2 cellular contexts compared by ENCODE assay signal in the genomic region with DNA sequence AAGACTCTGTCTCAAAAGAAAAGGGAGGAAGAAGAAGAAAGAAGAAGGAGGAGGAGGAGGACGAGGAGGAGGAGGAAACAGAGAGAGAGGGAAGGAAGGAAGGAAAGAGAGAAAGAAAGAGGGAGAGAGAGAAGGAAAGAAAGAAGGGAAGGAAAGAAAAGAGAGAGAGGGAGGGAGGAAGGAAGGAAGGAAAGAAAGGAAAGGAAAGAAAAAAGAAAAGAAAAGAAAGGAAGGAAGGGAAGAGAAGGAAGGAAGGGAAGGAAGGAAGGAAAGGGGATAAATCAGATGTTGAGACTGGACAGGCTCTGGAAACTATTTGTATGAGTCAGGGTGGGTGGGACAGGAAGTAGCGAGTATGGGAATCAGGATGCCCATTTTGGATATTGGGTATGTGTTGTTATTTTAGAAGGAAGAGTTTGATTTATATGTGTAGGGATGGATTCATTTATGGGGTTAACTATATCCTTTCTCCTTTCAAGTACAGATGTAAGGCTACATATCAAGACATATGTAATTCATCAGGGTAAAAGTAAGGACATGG.
TF ChIP-seq lines count a peak whose summit lies in the region.

No MANE protein-coding gene starts in this region.

TF ChIP-seq in HEK293, 187 proteins besides CTCF, POLR2A, EP300 and RAD21 (continued from another document):
- TF ChIP-seq, protein P1, sequence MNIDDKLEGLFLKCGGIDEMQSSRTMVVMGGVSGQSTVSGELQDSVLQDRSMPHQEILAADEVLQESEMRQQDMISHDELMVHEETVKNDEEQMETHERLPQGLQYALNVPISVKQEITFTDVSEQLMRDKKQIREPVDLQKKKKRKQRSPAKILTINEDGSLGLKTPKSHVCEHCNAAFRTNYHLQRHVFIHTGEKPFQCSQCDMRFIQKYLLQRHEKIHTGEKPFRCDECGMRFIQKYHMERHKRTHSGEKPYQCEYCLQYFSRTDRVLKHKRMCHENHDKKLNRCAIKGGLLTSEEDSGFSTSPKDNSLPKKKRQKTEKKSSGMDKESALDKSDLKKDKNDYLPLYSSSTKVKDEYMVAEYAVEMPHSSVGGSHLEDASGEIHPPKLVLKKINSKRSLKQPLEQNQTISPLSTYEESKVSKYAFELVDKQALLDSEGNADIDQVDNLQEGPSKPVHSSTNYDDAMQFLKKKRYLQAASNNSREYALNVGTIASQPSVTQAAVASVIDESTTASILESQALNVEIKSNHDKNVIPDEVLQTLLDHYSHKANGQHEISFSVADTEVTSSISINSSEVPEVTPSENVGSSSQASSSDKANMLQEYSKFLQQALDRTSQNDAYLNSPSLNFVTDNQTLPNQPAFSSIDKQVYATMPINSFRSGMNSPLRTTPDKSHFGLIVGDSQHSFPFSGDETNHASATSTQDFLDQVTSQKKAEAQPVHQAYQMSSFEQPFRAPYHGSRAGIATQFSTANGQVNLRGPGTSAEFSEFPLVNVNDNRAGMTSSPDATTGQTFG (tag by site-specific recombination; IDR thresholded peaks at IDR 0.05; ENCODE audit: borderline replicate concordance): peak; percentile 77
- peak; percentile 99 for TF ChIP-seq ZNF366 (tag by site-specific recombination; conservative IDR thresholded peaks at IDR 0.05)
- TF ChIP-seq, protein P2, sequence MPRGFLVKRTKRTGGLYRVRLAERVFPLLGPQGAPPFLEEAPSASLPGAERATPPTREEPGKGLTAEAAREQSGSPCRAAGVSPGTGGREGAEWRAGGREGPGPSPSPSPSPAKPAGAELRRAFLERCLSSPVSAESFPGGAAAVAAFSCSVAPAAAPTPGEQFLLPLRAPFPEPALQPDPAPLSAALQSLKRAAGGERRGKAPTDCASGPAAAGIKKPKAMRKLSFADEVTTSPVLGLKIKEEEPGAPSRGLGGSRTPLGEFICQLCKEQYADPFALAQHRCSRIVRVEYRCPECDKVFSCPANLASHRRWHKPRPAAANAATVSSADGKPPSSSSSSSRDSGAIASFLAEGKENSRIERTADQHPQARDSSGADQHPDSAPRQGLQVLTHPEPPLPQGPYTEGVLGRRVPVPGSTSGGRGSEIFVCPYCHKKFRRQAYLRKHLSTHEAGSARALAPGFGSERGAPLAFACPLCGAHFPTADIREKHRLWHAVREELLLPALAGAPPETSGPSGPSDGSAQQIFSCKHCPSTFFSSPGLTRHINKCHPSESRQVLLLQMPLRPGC (tag by site-specific recombination; IDR thresholded peaks at IDR 0.05): no peak
- TF ChIP-seq ZNF423 (tag by site-specific recombination; IDR thresholded peaks at IDR 0.05): no peak
- TF ChIP-seq ZFP41 (tag by site-specific recombination; IDR thresholded peaks at IDR 0.05; ENCODE audit: borderline replicate concordance): no peak
- TF ChIP-seq ZNF548 (tag by site-specific recombination; IDR thresholded peaks at IDR 0.05): no peak
- TF ChIP-seq PRDM1 (tag by site-specific recombination; IDR thresholded peaks at IDR 0.05): peak; percentile 62

TF ChIP-seq in SK-N-SH treated with all-trans-retinoic acid at 6 μM for 48 hours, 23 proteins besides CTCF, POLR2A, EP300 and RAD21 (continued from another document):
- TF ChIP-seq ZNF8 (CRISPR knock-in tag; IDR thresholded peaks at IDR 0.05) (no peak), TOX (CRISPR knock-in tag; IDR thresholded peaks at IDR 0.05; ENCODE audit: borderline replicate concordance) (no peak), ZFP3 (CRISPR knock-in tag; IDR thresholded peaks at IDR 0.05) (no peak), OSR1 (CRISPR knock-in tag; IDR thresholded peaks at IDR 0.05) (no peak), ZNF70 (CRISPR knock-in tag; IDR thresholded peaks at IDR 0.05) (no peak), ZFP30 (CRISPR knock-in tag; IDR thresholded peaks at IDR 0.05) (no peak), ARNTL (CRISPR knock-in tag; IDR thresholded peaks at IDR 0.05; ENCODE audit: borderline replicate concordance, low read depth) (no peak), BACH2 (CRISPR knock-in tag; IDR thresholded peaks at IDR 0.05; ENCODE audit: borderline replicate concordance) (no peak), SNAI2 (CRISPR knock-in tag; IDR thresholded peaks at IDR 0.05) (no peak), ISL1 (CRISPR knock-in tag; IDR thresholded peaks at IDR 0.05) (no peak), CSDC2 (CRISPR knock-in tag; IDR thresholded peaks at IDR 0.05) (no peak), ESRRG (CRISPR knock-in tag; IDR thresholded peaks at IDR 0.05) (no peak), GLIS3 (CRISPR knock-in tag; IDR thresholded peaks at IDR 0.05) (no peak)
- TF ChIP-seq, protein P3, sequence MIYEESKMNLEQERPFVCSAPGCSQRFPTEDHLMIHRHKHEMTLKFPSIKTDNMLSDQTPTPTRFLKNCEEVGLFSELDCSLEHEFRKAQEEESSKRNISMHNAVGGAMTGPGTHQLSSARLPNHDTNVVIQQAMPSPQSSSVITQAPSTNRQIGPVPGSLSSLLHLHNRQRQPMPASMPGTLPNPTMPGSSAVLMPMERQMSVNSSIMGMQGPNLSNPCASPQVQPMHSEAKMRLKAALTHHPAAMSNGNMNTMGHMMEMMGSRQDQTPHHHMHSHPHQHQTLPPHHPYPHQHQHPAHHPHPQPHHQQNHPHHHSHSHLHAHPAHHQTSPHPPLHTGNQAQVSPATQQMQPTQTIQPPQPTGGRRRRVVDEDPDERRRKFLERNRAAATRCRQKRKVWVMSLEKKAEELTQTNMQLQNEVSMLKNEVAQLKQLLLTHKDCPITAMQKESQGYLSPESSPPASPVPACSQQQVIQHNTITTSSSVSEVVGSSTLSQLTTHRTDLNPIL (CRISPR knock-in tag; IDR thresholded peaks at IDR 0.05; ENCODE audit: low read depth): no peak
- TF ChIP-seq, protein P4, sequence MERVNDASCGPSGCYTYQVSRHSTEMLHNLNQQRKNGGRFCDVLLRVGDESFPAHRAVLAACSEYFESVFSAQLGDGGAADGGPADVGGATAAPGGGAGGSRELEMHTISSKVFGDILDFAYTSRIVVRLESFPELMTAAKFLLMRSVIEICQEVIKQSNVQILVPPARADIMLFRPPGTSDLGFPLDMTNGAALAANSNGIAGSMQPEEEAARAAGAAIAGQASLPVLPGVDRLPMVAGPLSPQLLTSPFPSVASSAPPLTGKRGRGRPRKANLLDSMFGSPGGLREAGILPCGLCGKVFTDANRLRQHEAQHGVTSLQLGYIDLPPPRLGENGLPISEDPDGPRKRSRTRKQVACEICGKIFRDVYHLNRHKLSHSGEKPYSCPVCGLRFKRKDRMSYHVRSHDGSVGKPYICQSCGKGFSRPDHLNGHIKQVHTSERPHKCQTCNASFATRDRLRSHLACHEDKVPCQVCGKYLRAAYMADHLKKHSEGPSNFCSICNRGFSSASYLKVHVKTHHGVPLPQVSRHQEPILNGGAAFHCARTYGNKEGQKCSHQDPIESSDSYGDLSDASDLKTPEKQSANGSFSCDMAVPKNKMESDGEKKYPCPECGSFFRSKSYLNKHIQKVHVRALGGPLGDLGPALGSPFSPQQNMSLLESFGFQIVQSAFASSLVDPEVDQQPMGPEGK (CRISPR knock-in tag; IDR thresholded peaks at IDR 0.05; ENCODE audit: borderline replicate concordance): no peak
- TF ChIP-seq, protein P5, sequence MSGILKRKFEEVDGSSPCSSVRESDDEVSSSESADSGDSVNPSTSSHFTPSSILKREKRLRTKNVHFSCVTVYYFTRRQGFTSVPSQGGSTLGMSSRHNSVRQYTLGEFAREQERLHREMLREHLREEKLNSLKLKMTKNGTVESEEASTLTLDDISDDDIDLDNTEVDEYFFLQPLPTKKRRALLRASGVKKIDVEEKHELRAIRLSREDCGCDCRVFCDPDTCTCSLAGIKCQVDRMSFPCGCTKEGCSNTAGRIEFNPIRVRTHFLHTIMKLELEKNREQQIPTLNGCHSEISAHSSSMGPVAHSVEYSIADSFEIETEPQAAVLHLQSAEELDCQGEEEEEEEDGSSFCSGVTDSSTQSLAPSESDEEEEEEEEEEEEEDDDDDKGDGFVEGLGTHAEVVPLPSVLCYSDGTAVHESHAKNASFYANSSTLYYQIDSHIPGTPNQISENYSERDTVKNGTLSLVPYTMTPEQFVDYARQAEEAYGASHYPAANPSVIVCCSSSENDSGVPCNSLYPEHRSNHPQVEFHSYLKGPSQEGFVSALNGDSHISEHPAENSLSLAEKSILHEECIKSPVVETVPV (CRISPR knock-in tag; IDR thresholded peaks at IDR 0.05): no peak
